In the genomic region with DNA sequence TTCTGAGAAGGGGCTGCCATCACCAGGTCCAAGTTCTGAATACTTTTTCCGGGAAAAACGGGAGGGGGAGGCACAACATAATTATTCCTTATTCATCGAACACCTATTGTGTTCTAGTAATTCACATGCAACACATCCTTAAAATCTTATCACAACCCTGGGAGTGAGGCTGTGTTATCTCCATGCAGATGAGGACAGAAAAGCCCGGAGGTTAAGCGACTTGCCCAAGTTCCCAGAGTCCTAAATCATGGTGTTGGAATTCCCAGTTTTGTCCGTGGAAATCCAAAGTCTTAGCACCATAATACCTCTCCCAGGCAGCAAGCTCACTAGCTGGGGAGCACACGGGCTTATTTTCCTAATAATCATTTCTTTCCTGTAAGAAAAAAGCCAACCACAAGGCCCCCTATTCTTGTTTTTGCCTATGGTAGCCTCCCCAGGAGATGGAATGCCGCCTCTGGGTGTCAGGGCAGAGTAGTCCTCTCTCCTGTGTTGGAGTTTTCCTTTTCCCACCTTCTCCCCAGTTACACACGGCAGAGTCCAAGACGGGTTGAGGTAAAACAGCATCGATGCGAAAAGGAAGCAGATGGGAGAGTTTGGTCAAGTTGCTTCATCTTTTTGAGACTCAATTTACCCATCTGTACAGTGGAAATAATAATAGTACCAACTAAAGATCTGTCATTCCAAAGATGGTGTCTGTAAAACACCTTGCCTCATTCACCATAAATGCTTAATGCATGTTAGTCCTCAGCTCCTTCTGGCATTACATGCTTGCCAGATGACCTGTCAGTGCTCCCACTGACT, we compare ENCODE assay signal across 9 cellular contexts.
A peak's percentile ranks its signal among the peaks of the same experiment; 100 is the strongest.
DNase-seq lines count a peak whose midpoint lies in the region; ATAC-seq and TF ChIP-seq lines count a peak whose summit lies in the region.
"Had no signal": no experiment of that assay in that cellular context is flagged by ENCODE, and none has a peak within 500 bp of the region (broad histone marks: within the 10 kb centered on the region; RNA-seq: fewer than 3 reads in every experiment).

No MANE protein-coding gene starts in this region.

- H3F3A ChIP-seq in PC-9 (ENCODE audit: insufficient read depth, low read depth) (no peaks in the 10 kb centered on the region), neural cell (ENCODE audit: insufficient read depth, low read length, poor library complexity, severe bottlenecking) (no peaks in the 10 kb centered on the region)

- intact Hi-C loops in PC-9 (cut with micrococcal nuclease; ENCODE audit: unreplicated experiment), result loop anchor here (1.0 to 10.0 kb wide), 2 partner anchors 102 to 179 kb away; no protein-coding TSS in a partner anchor
- intact Hi-C loops in esophagus muscularis mucosa (cut with DNase I), result loop anchor here (2.0 to 5.0 kb wide), 2 partner anchors 42 to 101 kb away; no protein-coding TSS in a partner anchor

- no peak for TF ChIP-seq CTCF in AG04450 (IDR thresholded peaks at IDR 0.05; ENCODE audit: low read depth, low read length)
- TF ChIP-seq CTCF in PC-9 (conservative IDR thresholded peaks at IDR 0.05), result no peak
- TF ChIP-seq CTCF in esophagus muscularis mucosa (IDR thresholded peaks at IDR 0.05), result no peak
- TF ChIP-seq CTCF in neural cell (IDR thresholded peaks at IDR 0.05; ENCODE audit: poor library complexity, severe bottlenecking), result no peak

- WGBS in esophagus muscularis mucosa, result 62% methylated on average over 10 of the region's 12 CpGs

- no peak for DNase-seq in AG04450 (ENCODE audit: low read depth, low spot score)
- no peak for DNase-seq in PC-9
- no peak for DNase-seq in esophagus muscularis mucosa (ENCODE audit: extremely low spot score)
- DNase-seq in DMS53 treated with DMSO at 0.1 percent for 48 hours (lab: John Stamatoyannopoulos, UW; ENCODE audit: unreplicated experiment), result no peak
- no peak for DNase-seq in left lobe of liver (ENCODE audit: low spot score)
- DNase-seq in activated T-cell treated with anti-CD3 and anti-CD28 coated beads, Interleukin-2, amount 50 U/mL, for 24 hours, result no peak
- no peak for DNase-seq in NOMO-1 (lab: John Stamatoyannopoulos, UW; ENCODE audit: unreplicated experiment in 2 of 2)

- H3K4me3 Mint-ChIP-seq in activated T-cell treated with anti-CD3 and anti-CD28 coated beads, Interleukin-2, amount 50 U/mL, for 24 hours, result no peak overlapping the region

- no peak overlapping the region for H2AFZ ChIP-seq in PC-9
- no peak overlapping the region for H2AFZ ChIP-seq in neural cell (ENCODE audit: low read depth, low read length)

- no peaks in the 10 kb centered on the region for H4K20me1 ChIP-seq in PC-9 (ENCODE audit: insufficient read depth)
- H4K20me1 ChIP-seq in neural cell (ENCODE audit: insufficient read depth), result peaks cover 8% of the 10 kb centered on the region

- peaks cover 66% of the 10 kb centered on the region for H3K27me3 Mint-ChIP-seq in activated T-cell treated with anti-CD3 and anti-CD28 coated beads, Interleukin-2, amount 50 U/mL, for 24 hours

- H3K79me2 ChIP-seq in PC-9 (ENCODE audit: low read depth), result no peaks in the 10 kb centered on the region
- no peaks in the 10 kb centered on the region for H3K79me2 ChIP-seq in neural cell (replicated peaks; ENCODE audit: insufficient read depth, low read length)

- no peak for TF ChIP-seq POLR2A in esophagus muscularis mucosa (IDR thresholded peaks at IDR 0.05; ENCODE audit: low read depth)

- H3K4me1 Mint-ChIP-seq in activated T-cell treated with anti-CD3 and anti-CD28 coated beads, Interleukin-2, amount 50 U/mL, for 24 hours (ENCODE audit: low read depth), result peaks cover 8% of the 10 kb centered on the region

- no peak for TF ChIP-seq EP300 in esophagus muscularis mucosa (IDR thresholded peaks at IDR 0.05)
- no peak for TF ChIP-seq EP300 in neural cell (conservative IDR thresholded peaks at IDR 0.05; ENCODE audit: poor library complexity, severe bottlenecking)

- no peaks in the 10 kb centered on the region for H3K36me3 ChIP-seq in PC-9 (ENCODE audit: low read depth)
- H3K36me3 ChIP-seq in esophagus muscularis mucosa, result no peaks in the 10 kb centered on the region
- no peaks in the 10 kb centered on the region for H3K36me3 ChIP-seq in neural cell (ENCODE audit: insufficient read depth, low read length)

- TSS peak; percentile 50 for BruUV-seq in PC-9 (replicated peaks; lab: Mats Ljungman, UMichigan)

- peak overlapping the region; percentile 57 for H3K27ac ChIP-seq in AG04450 (ENCODE audit: low read depth, low read length)
- no peak overlapping the region for H3K27ac ChIP-seq in PC-9
- peak overlapping the region in 3 of 4 donors; percentile 70 to 77 (median 74) for H3K27ac ChIP-seq in esophagus muscularis mucosa (replicated peaks in 1 of 4)
- H3K27ac ChIP-seq in neural cell (ENCODE audit: low read length), result no peak overlapping the region

- H3K9me2 ChIP-seq in PC-9 (ENCODE audit: insufficient read depth) (no peaks in the 10 kb centered on the region), neural cell (ENCODE audit: insufficient read depth, low read length) (no peaks in the 10 kb centered on the region)

- H3K9me3 ChIP-seq in AG04450 (ENCODE audit: control insufficient read depth, insufficient read depth, low read length) (no peaks in the 10 kb centered on the region), PC-9 (ENCODE audit: insufficient read depth, low read depth) (no peaks in the 10 kb centered on the region), esophagus muscularis mucosa (no peaks in the 10 kb centered on the region), neural cell (ENCODE audit: low read length) (no peaks in the 10 kb centered on the region)

- H3K27me3 ChIP-seq in AG04450 (ENCODE audit: control insufficient read depth, insufficient read depth, low read length) (no peaks in the 10 kb centered on the region), PC-9 (ENCODE audit: insufficient read depth, low read depth) (peaks cover 11% of the 10 kb centered on the region), esophagus muscularis mucosa (no peaks in the 10 kb centered on the region), neural cell (ENCODE audit: insufficient read depth, low read depth, low read length) (peaks cover 5% of the 10 kb centered on the region)

- H3K4me2 ChIP-seq in PC-9 (peak overlapping the region; percentile 76), neural cell (ENCODE audit: low read length) (peak overlapping the region; percentile 95)

- POLR2A ChIA-PET in AG04450 (lab: Yijun Ruan, JAX), result interaction anchor here (0.6 to 1.3 kb wide), 4 partner anchors 15 to 20 kb away, joined by 3 to 8 read pairs (median 6); no protein-coding TSS in a partner anchor
- POLR2A ChIA-PET in PC-9 (lab: Charles Lee; ENCODE audit: unreplicated experiment), result no interaction called here

- CTCF ChIA-PET in AG04450 (lab: Charles Lee) (interaction anchor here (1.5 to 4.0 kb wide), 2 partner anchors 10 to 102 kb away, joined by 6 to 27 read pairs; no protein-coding TSS in a partner anchor), PC-9 (lab: Charles Lee) (no interaction called here)

- H3K36me3 Mint-ChIP-seq in activated T-cell treated with anti-CD3 and anti-CD28 coated beads, Interleukin-2, amount 50 U/mL, for 24 hours (ENCODE audit: low read depth), result no peaks in the 10 kb centered on the region
- H3K36me3 Mint-ChIP-seq: activated naive CD4-positive, alpha-beta T cell treated with anti-CD3 and anti-CD28 coated beads, Interleukin-2, amount 50 U/mL, for 72 hours had no signal

- no peak overlapping the region for H3K27ac Mint-ChIP-seq in activated T-cell treated with anti-CD3 and anti-CD28 coated beads, Interleukin-2, amount 50 U/mL, for 24 hours
- H3K27ac Mint-ChIP-seq: activated naive CD4-positive, alpha-beta T cell treated with anti-CD3 and anti-CD28 coated beads, Interleukin-2, amount 50 U/mL, for 72 hours had no signal

- TF ChIP-seq RAD21 in neural cell (conservative IDR thresholded peaks at IDR 0.05), result no peak

- H3K9me3 Mint-ChIP-seq in activated T-cell treated with anti-CD3 and anti-CD28 coated beads, Interleukin-2, amount 50 U/mL, for 24 hours, result no peaks in the 10 kb centered on the region
- H3K9me3 Mint-ChIP-seq: activated naive CD4-positive, alpha-beta T cell treated with anti-CD3 and anti-CD28 coated beads, Interleukin-2, amount 50 U/mL, for 72 hours had no signal

- H3K4me3 ChIP-seq in AG04450 (ENCODE audit: low read depth, low read length) (peak overlapping the region; percentile 68), PC-9 (peak overlapping the region; percentile 57; the same call in 1 of the 2 replicates), esophagus muscularis mucosa (peak overlapping the region; percentile 66 to 88 (median 70)), neural cell (ENCODE audit: low read length) (peak overlapping the region; percentile 81)

- H3K4me1 ChIP-seq in PC-9 (replicated peaks; ENCODE audit: insufficient read depth) (peaks cover 7% of the 10 kb centered on the region; the same call in 1 of the 2 replicates), esophagus muscularis mucosa (peaks cover 24 to 36% (median 31%) of the 10 kb centered on the region in 4 donors)

- H3K9ac ChIP-seq in neural cell (ENCODE audit: low read length), result peak overlapping the region; percentile 52

- ATAC-seq in left lobe of liver, result no peak

TF ChIP-seq in neural cell, 6 proteins besides CTCF, POLR2A, EP300 and RAD21:
- TF ChIP-seq TAF1 (IDR thresholded peaks at IDR 0.05; ENCODE audit: low read depth) (no peak), MXI1 (conservative IDR thresholded peaks at IDR 0.05; ENCODE audit: poor library complexity, severe bottlenecking) (no peak)
- TF ChIP-seq, protein P1, sequence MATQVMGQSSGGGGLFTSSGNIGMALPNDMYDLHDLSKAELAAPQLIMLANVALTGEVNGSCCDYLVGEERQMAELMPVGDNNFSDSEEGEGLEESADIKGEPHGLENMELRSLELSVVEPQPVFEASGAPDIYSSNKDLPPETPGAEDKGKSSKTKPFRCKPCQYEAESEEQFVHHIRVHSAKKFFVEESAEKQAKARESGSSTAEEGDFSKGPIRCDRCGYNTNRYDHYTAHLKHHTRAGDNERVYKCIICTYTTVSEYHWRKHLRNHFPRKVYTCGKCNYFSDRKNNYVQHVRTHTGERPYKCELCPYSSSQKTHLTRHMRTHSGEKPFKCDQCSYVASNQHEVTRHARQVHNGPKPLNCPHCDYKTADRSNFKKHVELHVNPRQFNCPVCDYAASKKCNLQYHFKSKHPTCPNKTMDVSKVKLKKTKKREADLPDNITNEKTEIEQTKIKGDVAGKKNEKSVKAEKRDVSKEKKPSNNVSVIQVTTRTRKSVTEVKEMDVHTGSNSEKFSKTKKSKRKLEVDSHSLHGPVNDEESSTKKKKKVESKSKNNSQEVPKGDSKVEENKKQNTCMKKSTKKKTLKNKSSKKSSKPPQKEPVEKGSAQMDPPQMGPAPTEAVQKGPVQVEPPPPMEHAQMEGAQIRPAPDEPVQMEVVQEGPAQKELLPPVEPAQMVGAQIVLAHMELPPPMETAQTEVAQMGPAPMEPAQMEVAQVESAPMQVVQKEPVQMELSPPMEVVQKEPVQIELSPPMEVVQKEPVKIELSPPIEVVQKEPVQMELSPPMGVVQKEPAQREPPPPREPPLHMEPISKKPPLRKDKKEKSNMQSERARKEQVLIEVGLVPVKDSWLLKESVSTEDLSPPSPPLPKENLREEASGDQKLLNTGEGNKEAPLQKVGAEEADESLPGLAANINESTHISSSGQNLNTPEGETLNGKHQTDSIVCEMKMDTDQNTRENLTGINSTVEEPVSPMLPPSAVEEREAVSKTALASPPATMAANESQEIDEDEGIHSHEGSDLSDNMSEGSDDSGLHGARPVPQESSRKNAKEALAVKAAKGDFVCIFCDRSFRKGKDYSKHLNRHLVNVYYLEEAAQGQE (IDR thresholded peaks at IDR 0.05; ENCODE audit: borderline replicate concordance), result no peak

Comparison
In these comparisons a context has a peak if more than half of its experiments do, and no peak if none do; other contexts are left out.
1. H3K27ac ChIP-seq: peak in AG04450 (single experiment) and esophagus muscularis mucosa (3 of 4); none in PC-9 (single experiment) and neural cell (single experiment).
2. Peak in every context shown above with its lines, with median percentiles within 50 percentile points of each other: H3K4me3 ChIP-seq.